ENCODE assay signal across 11 cellular contexts in the genomic region with DNA sequence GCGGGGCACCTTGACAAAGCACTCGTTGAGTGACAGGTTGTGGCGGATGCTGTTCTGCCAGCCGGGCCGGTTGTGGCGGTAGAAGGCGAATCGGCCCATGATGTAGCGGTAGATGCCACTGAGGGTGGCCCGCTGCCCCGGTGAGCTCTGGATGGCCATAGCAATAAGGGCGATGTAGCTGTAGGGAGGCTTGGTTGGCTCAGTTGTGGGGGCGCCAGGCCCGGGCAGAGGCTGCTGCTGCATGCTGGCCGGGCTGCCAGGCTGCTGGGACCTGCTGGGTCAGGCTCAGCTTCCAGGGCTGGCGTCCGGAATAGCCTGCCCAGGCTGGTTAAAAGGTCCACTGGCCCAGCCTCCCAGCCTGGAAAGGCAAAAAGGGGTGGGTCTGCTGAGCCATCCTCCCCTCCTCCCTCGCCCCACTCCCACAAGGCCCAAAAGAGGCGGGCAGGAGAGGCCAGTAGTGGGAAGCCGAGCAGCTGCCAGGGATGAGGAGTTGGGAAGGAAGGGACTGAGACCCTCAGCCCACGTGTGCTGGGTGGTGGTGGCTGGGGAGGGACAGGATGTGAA. TPM values are rescaled to one million over a fixed set of nuclear protein-coding genes. Genes with fewer than 3 reads are reported as not detected.
A peak's percentile ranks its signal among the peaks of the same experiment; 100 is the strongest.
DNase-seq lines count a peak whose midpoint lies in the region; ATAC-seq, FAIRE-seq and TF ChIP-seq lines count a peak whose summit lies in the region.
"Had no signal": no experiment of that assay in that cellular context is flagged by ENCODE, and none has a peak within 500 bp of the region (broad histone marks: within the 10 kb centered on the region; RNA-seq: fewer than 3 reads in every experiment).

Gene FOXS1 (minus strand): TSS at position 305 of the 564 bp plus-strand sequence. CDS start 62 bp downstream, at position 243.

- no TSS peak for BruUV-seq in K562 (replicated peaks; lab: Mats Ljungman, UMichigan)

- H3K4me3 ChIP-seq in K562, result no peak within 1 kb of the TSS
- H3K4me3 ChIP-seq in right atrium auricular region, result peak within 1 kb of the TSS; percentile 35 to 52
- H3K4me3 ChIP-seq in osteoblast (ENCODE audit: insufficient read depth, low read length), result no peak within 1 kb of the TSS
- no peak within 1 kb of the TSS for H3K4me3 ChIP-seq in colonic mucosa

- H3K79me2 ChIP-seq in K562 (ENCODE audit: control insufficient read depth, insufficient read depth, low read length) (no peaks in the 10 kb centered on the region), osteoblast (ENCODE audit: insufficient read depth, low read length) (no peaks in the 10 kb centered on the region)

- TF ChIP-seq POLR2A in K562 (conservative IDR thresholded peaks at IDR 0.05), result no peak

- ATAC-seq in K562 (no peak), GM21390 (IDR thresholded peaks at IDR 0.05; ENCODE audit: unreplicated experiment) (no peak)

- H3K9me1 ChIP-seq in K562 (ENCODE audit: control insufficient read depth, insufficient read depth, low read length), result no peaks in the 10 kb centered on the region

- H3K36me3 ChIP-seq in K562 (ENCODE audit: control insufficient read depth, insufficient read depth, low read length) (no peaks in the 10 kb centered on the region), right atrium auricular region (no peaks in the 10 kb centered on the region), osteoblast (ENCODE audit: insufficient read depth, low read length) (no peaks in the 10 kb centered on the region), colonic mucosa (no peaks in the 10 kb centered on the region)

- no peak within 1 kb of the TSS for H3K4me2 ChIP-seq in K562 (ENCODE audit: insufficient read depth, low read length)
- no peak within 1 kb of the TSS for H3K4me2 ChIP-seq in osteoblast (ENCODE audit: insufficient read depth, low read length)

- H2AFZ ChIP-seq in K562 (ENCODE audit: low read depth, low read length), result no peak within 1 kb of the TSS
- H2AFZ ChIP-seq in osteoblast (ENCODE audit: low read length), result peak within 1 kb of the TSS; percentile 21

- no peak for TF ChIP-seq EP300 in K562 (IDR thresholded peaks at IDR 0.05; ENCODE audit: low read length)

- TF ChIP-seq RAD21 in K562 (CRISPR knock-in tag; conservative IDR thresholded peaks at IDR 0.05 in 1 of 2, IDR thresholded peaks at IDR 0.05 in 1 of 2), result no peak

- intact Hi-C loops in K562 (cut with micrococcal nuclease) (no loop called here), colonic mucosa (cut with DNase I) (no loop called here)

- H3K9ac ChIP-seq in K562 (ENCODE audit: insufficient read depth in 1 of 2, low read depth in 2 of 2, low read length in 2 of 2) (peak within 1 kb of the TSS in 1 of 2 experiments; percentile 6; a peak in 1 of 4 replicates), colonic mucosa (ENCODE audit: low read depth in 2 of 2, low read length in 2 of 2) (no peak within 1 kb of the TSS)

- DNase-seq in Ammon's horn (ENCODE audit: low spot score), result peak; percentile 34
- no peak for DNase-seq in K562 (ENCODE audit: extremely low read depth in 1 of 4, low spot score in 3 of 4)
- no peak for DNase-seq in right atrium auricular region (ENCODE audit: low spot score)
- DNase-seq in osteoblast (ENCODE audit: insufficient read length, low spot score, missing footprints), result peak; percentile 74
- no peak for DNase-seq in SKM-1 (lab: John Stamatoyannopoulos, UW; ENCODE audit: unreplicated experiment)
- DNase-seq in GM19240 (ENCODE audit: insufficient read length, low spot score), result no peak
- no peak for DNase-seq in colonic mucosa
- DNase-seq: activated B cell treated with CpG ODN at 0.5 μM for 24 hours; activated effector memory CD4-positive, alpha-beta T cell treated with anti-CD3 and anti-CD28 coated beads, Interleukin-2, amount 50 U/mL, for 16 hours had no signal

- in situ Hi-C loops in K562 (cut with MboI), result loop anchor here (25.0 kb wide), 1 partner anchor 817 kb away; the partner anchor contains the start of gene C20orf203

- H3K9me3 ChIP-seq in K562 (replicated peaks; ENCODE audit: control insufficient read depth, insufficient read depth, low read depth, low read length) (no peaks in the 10 kb centered on the region), right atrium auricular region (no peaks in the 10 kb centered on the region), osteoblast (ENCODE audit: low read depth, low read length) (no peaks in the 10 kb centered on the region), colonic mucosa (no peaks in the 10 kb centered on the region)

- no peak for TF ChIP-seq CTCF in K562 (IDR thresholded peaks at IDR 0.05 in 2 of 3, conservative IDR thresholded peaks at IDR 0.05 in 1 of 3; ENCODE audit: insufficient read depth in 2 of 3, low read depth in 1 of 3, low read length in 3 of 3)
- no peak for TF ChIP-seq CTCF in right atrium auricular region (IDR thresholded peaks at IDR 0.05)
- TF ChIP-seq CTCF in osteoblast (IDR thresholded peaks at IDR 0.05; ENCODE audit: extremely low read depth, low read depth, low read length), result no peak
- TF ChIP-seq CTCF in colonic mucosa (IDR thresholded peaks at IDR 0.05), result no peak

- CTCF ChIA-PET in K562 (lab: Yijun Ruan, JAX; ENCODE audit: low intra/inter-chr PET ratio), result interaction anchor here (1.0 to 2.6 kb wide), 3 partner anchors 19 to 23 kb away, joined by 3 to 18 read pairs (median 3); no protein-coding TSS in a partner anchor

- 63% methylated on average over 16 of the region's 21 CpGs for WGBS in K562 (ENCODE audit: insufficient coverage, low coverage, missing lambda C conversion rate)

- H4K20me1 ChIP-seq in K562 (replicated peaks; ENCODE audit: control insufficient read depth, insufficient read depth, low read length), result peaks cover 14% of the 10 kb centered on the region; the same call in 1 of the 2 replicates
- H4K20me1 ChIP-seq in osteoblast (ENCODE audit: insufficient read depth, low read length), result peaks cover 4% of the 10 kb centered on the region

- FAIRE-seq in K562 (lab: Jason Lieb, UNC), result no peak

- H3K27me3 ChIP-seq in K562 (ENCODE audit: control insufficient read depth in 2 of 2, insufficient read depth in 2 of 2, low read length in 2 of 2) (peaks cover 10 to 30% of the 10 kb centered on the region in 2 experiments; a peak in 4 of 5 replicates), right atrium auricular region (no peaks in the 10 kb centered on the region), osteoblast (ENCODE audit: insufficient read depth, low read length) (peaks cover 26% of the 10 kb centered on the region), colonic mucosa (no peaks in the 10 kb centered on the region)

- H3K4me1 ChIP-seq in K562 (replicated peaks in 1 of 2; ENCODE audit: control insufficient read depth in 2 of 2, insufficient read depth in 2 of 2, low read length in 2 of 2) (peaks cover 0 to 47% of the 10 kb centered on the region in 2 experiments; a peak in 3 of 5 replicates), right atrium auricular region (peaks cover 0 to 38% of the 10 kb centered on the region in 2 donors), osteoblast (ENCODE audit: insufficient read depth, low read length) (peaks cover 45% of the 10 kb centered on the region), colonic mucosa (no peaks in the 10 kb centered on the region)

- H3K27ac ChIP-seq in K562 (ENCODE audit: extremely low read depth, low read depth, low read length) (no peak within 1 kb of the TSS; the same call in 2 of the 3 replicates), right atrium auricular region (peak within 1 kb of the TSS; percentile 63 to 74), osteoblast (ENCODE audit: low read depth, low read length) (no peak within 1 kb of the TSS), colonic mucosa (no peak within 1 kb of the TSS)

- POLR2A ChIA-PET in K562 (lab: Yijun Ruan, JAX), result interaction anchor here (0.5 to 0.6 kb wide), 2 partner anchors 75 to 148 kb away, joined by 3 to 4 read pairs; no protein-coding TSS in a partner anchor

TF ChIP-seq in K562, 482 proteins besides CTCF, POLR2A, EP300 and RAD21 (continues in another document):
- no peak for TF ChIP-seq ZNF143 (CRISPR knock-in tag; IDR thresholded peaks at IDR 0.05)
- TF ChIP-seq ETS2 (tag; IDR thresholded peaks at IDR 0.05; ENCODE audit: borderline replicate concordance, poor library complexity, severe bottlenecking), result no peak
- TF ChIP-seq ADNP (tag; IDR thresholded peaks at IDR 0.05), result no peak
- no peak for TF ChIP-seq KLF16 (IDR thresholded peaks at IDR 0.05)
- no peak for TF ChIP-seq MAX (CRISPR knock-in tag; IDR thresholded peaks at IDR 0.05)

RNA-seq across cellular contexts. Expression of gene FOXS1, which starts in this region (rescaled TPM):
- not detected in 2 replicates for total RNA-seq in K562 (2011; cell fraction: chromatin; rRNA removed; ENCODE audit: low replicate concordance)
- total RNA-seq in K562 (2011; cell fraction: nucleolus; rRNA removed), result not detected in 2 replicates
- total RNA-seq in K562 (2011; cell fraction: nucleoplasm; rRNA removed), result not detected in 2 replicates
- total RNA-seq in K562 (2014; rRNA removed) (not detected in 2 replicates), K562 (2014; rRNA removed; fragmentation: Illumina TruSeq; extraction: Trizol) (not detected in 2 replicates), K562 (2015; rRNA removed; fragmentation: Illumina TruSeq; extraction: Trizol) (not detected in 2 replicates), K562 (2021) (not detected in 2 replicates), right atrium auricular region (1 to 10 TPM; 1.9 to 4.2 TPM), osteoblast (under 0.01 and 0.36 TPM in 2 replicates), colonic mucosa (under 1 TPM; 0.20 to 0.48 TPM)
- polyA plus RNA-seq in K562 (2011; rRNA removed) (not detected in 2 replicates), K562 (2014; fragmentation: Illumina TruSeq; extraction: Trizol) (not detected in 2 replicates), K562 (2014; fragmentation: Nextera tagmentation; extraction: Ambion mirVana) (not detected), K562 (2014; rRNA removed) (not detected in 2 replicates)
- polyA plus RNA-seq in K562 (2011; cell fraction: cytosol; rRNA removed), result not detected in 2 replicates
- not detected in 2 replicates for polyA plus RNA-seq in K562 (2011; cell fraction: nucleus; rRNA removed)
- polyA plus RNA-seq in K562 (2012), result not detected in 2 replicates
- not detected in 2 replicates for polyA minus RNA-seq in K562 (2011; rRNA and poly(A)+ RNA removed)
- polyA minus RNA-seq in K562 (2011; cell fraction: cytosol; rRNA and poly(A)+ RNA removed), result not detected in 2 replicates
- not detected in 2 replicates for polyA minus RNA-seq in K562 (2011; cell fraction: nucleus; rRNA and poly(A)+ RNA removed)
- total RNA-seq: activated B cell treated with CpG ODN at 0.5 μM for 24 hours, OCI-LY7 had no signal

Comparison
In these comparisons a context has a peak if more than half of its experiments do, and no peak if none do; other contexts are left out.
1. Peak in DNase-seq in osteoblast; RNA of the gene not detected or under 1 TPM.
2. H3K27ac ChIP-seq: peak in right atrium auricular region (2 of 2); none in K562 (single experiment), osteoblast (single experiment) and colonic mucosa (single experiment).
3. H3K4me3 ChIP-seq: peak in right atrium auricular region (2 of 2); none in K562 (single experiment), osteoblast (single experiment) and colonic mucosa (single experiment).